ENCODE assay signal across 16 cellular contexts in the genomic region with DNA sequence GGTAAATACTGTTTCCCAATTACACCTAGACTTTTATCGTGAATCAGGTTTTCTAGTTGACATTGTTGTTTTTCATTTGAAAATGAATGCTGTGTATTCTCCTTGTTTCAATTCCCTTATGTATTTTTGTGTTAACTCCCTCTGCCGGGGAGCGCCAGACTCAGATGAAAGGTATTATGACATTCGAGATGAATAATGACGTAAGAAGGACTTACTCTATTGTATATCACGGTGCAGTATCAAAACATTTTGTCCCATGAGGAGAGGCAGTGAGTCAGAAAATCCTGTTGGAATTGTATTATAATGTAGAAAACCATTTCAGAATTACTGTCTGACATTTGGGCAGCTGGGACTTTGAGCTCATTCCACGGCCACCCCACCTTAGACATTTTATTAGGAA.
DNase-seq lines count a peak whose midpoint lies in the region; ATAC-seq, FAIRE-seq and TF ChIP-seq lines count a peak whose summit lies in the region.
"Had no signal": no experiment of that assay in that cellular context is flagged by ENCODE, and none has a peak within 500 bp of the region (broad histone marks: within the 10 kb centered on the region; RNA-seq: fewer than 3 reads in every experiment).

No MANE protein-coding gene starts in this region.

- DNase-seq in NCI-H1417 (lab: John Stamatoyannopoulos, UW) (peak in 2 of 3 experiments; percentile 10 to 18), NCI-H1417 treated with DMSO at 0.1 percent for 48 hours (lab: John Stamatoyannopoulos, UW) (no peak), bronchial epithelial cell (ENCODE audit: low read depth) (peak; percentile 69), hepatic stellate cell (ENCODE audit: low spot score) (peak; percentile 28), transverse colon (no peak), GM03348 (ENCODE audit: low spot score) (no peak)
- DNase-seq in activated CD4-positive, alpha-beta memory T cell treated with anti-CD3 and anti-CD28 coated beads, Interleukin-2, amount 10 ng/mL, durations not matched to agents 7 days and 5 days: no peak
- DNase-seq: activated CD4-positive, alpha-beta T cell treated with anti-CD3 and anti-CD28 coated beads, Interleukin-2, amount 50 U/mL, for 48 hours; activated naive CD4-positive, alpha-beta T cell; dorsolateral prefrontal cortex; psoas muscle; T-helper 17 cell; testis had no signal

- no peak for ATAC-seq in GM21786 (IDR thresholded peaks at IDR 0.05; ENCODE audit: unreplicated experiment)
- ATAC-seq: psoas muscle, T-helper 17 cell had no signal

- intact Hi-C loops in transverse colon (cut with DNase I; ENCODE audit: low total_unique reads): loop anchor here (10.0 kb wide), 1 partner anchor 60 kb away; a partner anchor contains a TSS

- TF ChIP-seq CTCF in bronchial epithelial cell (IDR thresholded peaks at IDR 0.05; ENCODE audit: insufficient read depth, low read length, severe bottlenecking) (no peak), transverse colon (IDR thresholded peaks at IDR 0.05) (no peak)

- WGBS in transverse colon (ENCODE audit: low coverage in 1 of 2), 2 donors: 79 to 81% methylated on average over 7 of the region's 7 CpGs

- peaks cover 2% of the 10 kb centered on the region for H3K4me1 Mint-ChIP-seq in activated CD4-positive, alpha-beta memory T cell treated with anti-CD3 and anti-CD28 coated beads, Interleukin-2, amount 10 ng/mL, durations not matched to agents 7 days and 5 days

- H3K4me3 ChIP-seq in bronchial epithelial cell (ENCODE audit: low read depth, low read length): no peak overlapping the region
- H3K4me3 ChIP-seq in transverse colon: no peak overlapping the region
- H3K4me3 ChIP-seq: dorsolateral prefrontal cortex, psoas muscle, testis had no signal

- no peaks in the 10 kb centered on the region for H3K27me3 Mint-ChIP-seq in activated CD4-positive, alpha-beta memory T cell treated with anti-CD3 and anti-CD28 coated beads, Interleukin-2, amount 10 ng/mL, durations not matched to agents 7 days and 5 days
- H3K27me3 Mint-ChIP-seq: IgD-negative memory B cell, memory B cell, T-helper 17 cell had no signal

- POLR2A ChIA-PET in activated CD4-positive, alpha-beta memory T cell treated with anti-CD3 and anti-CD28 coated beads, Interleukin-2, amount 10 ng/mL, durations not matched to agents 7 days and 5 days (lab: Charles Lee): no interaction called here

- H3K36me3 Mint-ChIP-seq in activated CD4-positive, alpha-beta memory T cell treated with anti-CD3 and anti-CD28 coated beads, Interleukin-2, amount 10 ng/mL, durations not matched to agents 7 days and 5 days (ENCODE audit: low read depth): no peaks in the 10 kb centered on the region

- no peak overlapping the region for H3K4me3 Mint-ChIP-seq in activated CD4-positive, alpha-beta memory T cell treated with anti-CD3 and anti-CD28 coated beads, Interleukin-2, amount 10 ng/mL, durations not matched to agents 7 days and 5 days
- H3K4me3 Mint-ChIP-seq: IgD-negative memory B cell, memory B cell, T-helper 17 cell had no signal

- TF ChIP-seq POLR2A in transverse colon (IDR thresholded peaks at IDR 0.05): no peak

- H3K4me1 ChIP-seq in transverse colon: peaks cover 12 to 56% (median 17%) of the 10 kb centered on the region in 4 donors

- CTCF ChIA-PET in activated CD4-positive, alpha-beta memory T cell treated with anti-CD3 and anti-CD28 coated beads, Interleukin-2, amount 10 ng/mL, durations not matched to agents 7 days and 5 days (lab: Charles Lee): no interaction called here

- peak overlapping the region; percentile 77 to 84 (median 80) for H3K27ac ChIP-seq in transverse colon
- H3K27ac ChIP-seq: psoas muscle had no signal

- no peak overlapping the region for H3K27ac Mint-ChIP-seq in activated CD4-positive, alpha-beta memory T cell treated with anti-CD3 and anti-CD28 coated beads, Interleukin-2, amount 10 ng/mL, durations not matched to agents 7 days and 5 days
- H3K27ac Mint-ChIP-seq: memory B cell, T-helper 17 cell had no signal

- H3K27me3 ChIP-seq in bronchial epithelial cell (ENCODE audit: control insufficient read depth, insufficient read depth, low read length) (no peaks in the 10 kb centered on the region), transverse colon (no peaks in the 10 kb centered on the region)
- H3K27me3 ChIP-seq: dorsolateral prefrontal cortex, testis had no signal

- in situ Hi-C loops in transverse colon (cut with MboI; ENCODE audit: low pct_ligation_motif_present in 1 of 4, low pct_unique_long_range_greater_than_20kb in 1 of 4, low sequenced_read_pairs in 3 of 4): no loop called here

- no peaks in the 10 kb centered on the region for H3K9me3 Mint-ChIP-seq in activated CD4-positive, alpha-beta memory T cell treated with anti-CD3 and anti-CD28 coated beads, Interleukin-2, amount 10 ng/mL, durations not matched to agents 7 days and 5 days
- H3K9me3 Mint-ChIP-seq: IgD-negative memory B cell, memory B cell had no signal

- H3K9me3 ChIP-seq in transverse colon: no peaks in the 10 kb centered on the region
- H3K9me3 ChIP-seq: psoas muscle, testis had no signal

- TF ChIP-seq EP300 in transverse colon (IDR thresholded peaks at IDR 0.05; ENCODE audit: low read depth): no peak

- H3K36me3 ChIP-seq in bronchial epithelial cell (ENCODE audit: control insufficient read depth, insufficient read depth, low read length) (no peaks in the 10 kb centered on the region), transverse colon (no peaks in the 10 kb centered on the region)

- no peak for FAIRE-seq in bronchial epithelial cell (lab: Jason Lieb, UNC)

Comparison
In these comparisons a context has a peak if more than half of its experiments do, and no peak if none do; other contexts are left out.
1. DNase-seq: peak in NCI-H1417 (2 of 3), bronchial epithelial cell (single experiment) and hepatic stellate cell (single experiment); none in NCI-H1417 treated with DMSO at 0.1 percent for 48 hours (single experiment), transverse colon (single experiment), GM03348 (single experiment) and activated CD4-positive, alpha-beta memory T cell treated with anti-CD3 and anti-CD28 coated beads, Interleukin-2, amount 10 ng/mL, durations not matched to agents 7 days and 5 days (single experiment).